ENCODE assay signal across 9 cellular contexts in genomic region chr15:68550498-68551295, GRCh38. TPM values are rescaled to one million over a fixed set of nuclear protein-coding genes. Genes with fewer than 3 reads are reported as not detected.
DNase-seq lines count a peak whose midpoint lies in the region; ATAC-seq and TF ChIP-seq lines count a peak whose summit lies in the region.
"Had no signal": no experiment of that assay in that cellular context is flagged by ENCODE, and none has a peak within 500 bp of the region (broad histone marks: within the 10 kb centered on the region; RNA-seq: fewer than 3 reads in every experiment).

No MANE protein-coding gene starts in this region.

- ATAC-seq in left lobe of liver, result peak; percentile 87
- ATAC-seq in GM18861 (IDR thresholded peaks at IDR 0.05; ENCODE audit: unreplicated experiment), result no peak

- TF ChIP-seq CTCF in WI38 (IDR thresholded peaks at IDR 0.05; ENCODE audit: low read depth, low read length), result peak; percentile 89
- TF ChIP-seq CTCF in cardiac fibroblast (IDR thresholded peaks at IDR 0.05; ENCODE audit: low read depth, low read length), result peak; percentile 87

- peak; percentile 2 for DNase-seq in DMS153 treated with DMSO at 0.1 percent for 48 hours (lab: John Stamatoyannopoulos, UW; ENCODE audit: unreplicated experiment)
- no peak for DNase-seq in DMS153 (lab: John Stamatoyannopoulos, UW)
- DNase-seq in NCI-H146 (lab: John Stamatoyannopoulos, UW), result peak; percentile 71
- peak; percentile 64 to 71 for DNase-seq in cardiac fibroblast (ENCODE audit: low read depth in 2 of 2)
- DNase-seq in left lobe of liver (ENCODE audit: low spot score), result peak; percentile 70
- DNase-seq in stimulated activated CD4-positive, alpha-beta T cell treated with anti-CD3 and anti-CD28 coated beads, TNF-alpha, amount 100 ng/mL, for 1 hour (ENCODE audit: low read depth in 3 of 3, low spot score in 1 of 3), result peak; percentile 29 to 75 (median 37)

- no peak overlapping the region for H3K4me3 ChIP-seq in WI38 (ENCODE audit: low read depth, low read length)
- no peak overlapping the region for H3K4me3 ChIP-seq in cardiac fibroblast (replicated peaks in 1 of 2; ENCODE audit: low read depth in 2 of 2, low read length in 2 of 2)
- H3K4me3 ChIP-seq: BLaER1 had no signal

RNA-seq across cellular contexts. Expression of gene CORO2B, which starts 28.1 kb away (rescaled TPM):
- total RNA-seq in left lobe of liver, result 0.35 TPM
